ENCODE assay signal across 24 cellular contexts in genomic region chr19:41853768-41854167, GRCh38. TPM values are rescaled to one million over a fixed set of nuclear protein-coding genes. Genes with fewer than 3 reads are reported as not detected.
"Had no signal": no experiment of that assay in that cellular context is flagged by ENCODE, and none has a peak within 500 bp of the region (broad histone marks: within the 10 kb centered on the region; RNA-seq: fewer than 3 reads in every experiment).

No MANE protein-coding gene starts in this region.

- FAIRE-seq: endometrium, frontal cortex, small intestine had no signal

- H3K4me3 ChIP-seq: dorsolateral prefrontal cortex, heart left ventricle, mucosa of descending colon, uterus had no signal

- H3K36me3 Mint-ChIP-seq: naive thymus-derived CD8-positive, alpha-beta T cell; type B pancreatic cell had no signal

- H3K9me3 Mint-ChIP-seq: naive thymus-derived CD8-positive, alpha-beta T cell; type B pancreatic cell had no signal

- H3K4me1 ChIP-seq: heart left ventricle, uterus had no signal

- H3K9me3 ChIP-seq: heart left ventricle, mucosa of descending colon, neutrophil, uterus had no signal

- H3K27ac Mint-ChIP-seq: naive thymus-derived CD8-positive, alpha-beta T cell; type B pancreatic cell had no signal

- H3K27me3 ChIP-seq: uterus had no signal

- H3K36me3 ChIP-seq: heart left ventricle, neutrophil, uterus had no signal

- ATAC-seq: esophagus mucosa; heart left ventricle; mucosa of descending colon; naive thymus-derived CD8-positive, alpha-beta T cell; right cardiac atrium had no signal

- H3K4me3 Mint-ChIP-seq: naive thymus-derived CD8-positive, alpha-beta T cell; type B pancreatic cell had no signal

- DNase-seq: cortex of kidney; dorsolateral prefrontal cortex; effector CD8-positive, alpha-beta T cell; hippocampal formation; kidney glomerular epithelial cell; mammary epithelial cell; mucosa of descending colon; naive thymus-derived CD8-positive, alpha-beta T cell; right cardiac atrium; small intestine; stimulated activated CD4-positive, alpha-beta T cell treated with anti-CD3 and anti-CD28 coated beads, Interleukin-12 subunit alpha, Interleukin-12 subunit beta, amount 100 ng/mL, for 4 hours; stimulated activated naive CD4-positive, alpha-beta T cell treated with Interleukin-2 at 50 U/mL for 16 hours; uterus had no signal

- H3K4me1 Mint-ChIP-seq: naive thymus-derived CD8-positive, alpha-beta T cell had no signal

- H3K27ac ChIP-seq: dorsolateral prefrontal cortex, heart left ventricle, neutrophil, uterus had no signal

RNA-seq across cellular contexts. Expression of gene DMRTC2, which starts 8.9 kb away (rescaled TPM):
- total RNA-seq: dorsolateral prefrontal cortex; esophagus mucosa; fibroblast of lung; frontal cortex; glomerular endothelial cell; heart left ventricle; liver; mammary epithelial cell; mucosa of descending colon; naive thymus-derived CD8-positive, alpha-beta T cell; osteoblast; right cardiac atrium had no signal
- polyA plus RNA-seq: fibroblast of lung; heart left ventricle; liver; mammary epithelial cell; naive thymus-derived CD8-positive, alpha-beta T cell; neural cell; right cardiac atrium; small intestine had no signal

RNA-seq across cellular contexts. Expression of gene LYPD4, which starts 9.3 kb away (rescaled TPM):
- total RNA-seq: dorsolateral prefrontal cortex; esophagus mucosa; fibroblast of lung; frontal cortex; glomerular endothelial cell; heart left ventricle; liver; mammary epithelial cell; mucosa of descending colon; naive thymus-derived CD8-positive, alpha-beta T cell; osteoblast; right cardiac atrium; uterus had no signal
- polyA plus RNA-seq: fibroblast of lung; heart left ventricle; liver; mammary epithelial cell; naive thymus-derived CD8-positive, alpha-beta T cell; neural cell; right cardiac atrium; small intestine had no signal

RNA-seq across cellular contexts. Expression of gene CD79A, which starts 23.3 kb away (rescaled TPM):
- total RNA-seq: frontal cortex had no signal
- polyA plus RNA-seq: neural cell had no signal
